Comparison of ENCODE assay signal across 9 cellular contexts in genomic region chr12:85280984-85281946, GRCh38. TPM values are rescaled to one million over a fixed set of nuclear protein-coding genes. Genes with fewer than 3 reads are reported as not detected.
DNase-seq lines count a peak whose midpoint lies in the region; ATAC-seq and TF ChIP-seq lines count a peak whose summit lies in the region.
"Had no signal": no experiment of that assay in that cellular context is flagged by ENCODE, and none has a peak within 500 bp of the region (broad histone marks: within the 10 kb centered on the region; RNA-seq: fewer than 3 reads in every experiment).

No MANE protein-coding gene starts in this region.

- no peak overlapping the region for H3K18ac ChIP-seq in mesenchymal stem cell (ENCODE audit: low read depth in 1 of 2, low read length in 2 of 2)

- H3K27me3 ChIP-seq in mesenchymal stem cell (ENCODE audit: control insufficient read depth in 1 of 2, insufficient read depth in 1 of 2, low read length in 2 of 2), result peaks cover 48 to 57% of the 10 kb centered on the region in 2 experiments
- no peaks in the 10 kb centered on the region for H3K27me3 ChIP-seq in vagina

- H4K91ac ChIP-seq in mesenchymal stem cell (ENCODE audit: low read length), result no peak overlapping the region

- DNase-seq in stimulated activated naive CD8-positive, alpha-beta T cell treated with anti-CD3 and anti-CD28 coated beads, Interleukin-15, Interleukin-2, amounts not matched to agents 100 U/mL and 50 U/mL, for 24 hours, result no peak
- DNase-seq in mesenchymal stem cell (peak; percentile 33), vagina (ENCODE audit: extremely low spot score in 2 of 2) (no peak), 8988T (no peak)
- DNase-seq in effector memory CD8-positive, alpha-beta T cell, result no peak
- DNase-seq: NCI-H1417 treated with DMSO at 0.1 percent for 48 hours had no signal

- H2BK120ac ChIP-seq in mesenchymal stem cell (ENCODE audit: low read depth, low read length), result no peak overlapping the region

- H3K9me3 ChIP-seq in mesenchymal stem cell (ENCODE audit: control insufficient read depth, low read length) (no peaks in the 10 kb centered on the region), vagina (no peaks in the 10 kb centered on the region)

- TF ChIP-seq POLR2A in vagina (IDR thresholded peaks at IDR 0.05), result no peak

- H3K4ac ChIP-seq in mesenchymal stem cell (ENCODE audit: low read depth in 1 of 2, low read length in 2 of 2), result no peak overlapping the region

- 12% methylated on average over 13 of the region's 21 CpGs for WGBS in mesenchymal stem cell

- H3K27ac ChIP-seq in mesenchymal stem cell (ENCODE audit: low read length, poor library complexity, severe bottlenecking) (no peak overlapping the region), vagina (no peak overlapping the region)

- H3K23ac ChIP-seq in mesenchymal stem cell (ENCODE audit: low read length in 2 of 2), result no peak overlapping the region

- H2BK5ac ChIP-seq in mesenchymal stem cell (ENCODE audit: low read depth, low read length, poor library complexity, severe bottlenecking), result no peak overlapping the region

- peaks cover 3% of the 10 kb centered on the region for H3K4me1 Mint-ChIP-seq in stimulated activated naive CD8-positive, alpha-beta T cell treated with anti-CD3 and anti-CD28 coated beads, Interleukin-15, Interleukin-2, amounts not matched to agents 100 ng/mL and 50 ng/mL, for 24 hours (ENCODE audit: low read depth)
- H3K4me1 Mint-ChIP-seq in brain, result peaks cover 30% of the 10 kb centered on the region
- peaks cover 0 to 3% of the 10 kb centered on the region in 2 donors for H3K4me1 Mint-ChIP-seq in effector memory CD8-positive, alpha-beta T cell (ENCODE audit: low read depth in 2 of 2)

- peaks cover 4% of the 10 kb centered on the region for H3K9me3 Mint-ChIP-seq in stimulated activated naive CD8-positive, alpha-beta T cell treated with anti-CD3 and anti-CD28 coated beads, Interleukin-15, Interleukin-2, amounts not matched to agents 100 ng/mL and 50 ng/mL, for 24 hours
- H3K9me3 Mint-ChIP-seq in brain, result peaks cover 0 to 16% (median 6%) of the 10 kb centered on the region in 5 experiments
- H3K9me3 Mint-ChIP-seq in effector memory CD8-positive, alpha-beta T cell, result peaks cover 0 to 2% of the 10 kb centered on the region in 2 donors

- no peak overlapping the region for H2BK15ac ChIP-seq in mesenchymal stem cell (ENCODE audit: low read depth, poor library complexity, severe bottlenecking)

- H3K36me3 Mint-ChIP-seq in stimulated activated naive CD8-positive, alpha-beta T cell treated with anti-CD3 and anti-CD28 coated beads, Interleukin-15, Interleukin-2, amounts not matched to agents 100 ng/mL and 50 ng/mL, for 24 hours (ENCODE audit: low read depth), result no peaks in the 10 kb centered on the region
- H3K36me3 Mint-ChIP-seq in brain, result no peaks in the 10 kb centered on the region
- H3K36me3 Mint-ChIP-seq in effector memory CD8-positive, alpha-beta T cell (ENCODE audit: insufficient read depth), result peaks cover 3% of the 10 kb centered on the region

- peak overlapping the region; percentile 40 for H3K4me3 Mint-ChIP-seq in stimulated activated naive CD8-positive, alpha-beta T cell treated with anti-CD3 and anti-CD28 coated beads, Interleukin-15, Interleukin-2, amounts not matched to agents 100 ng/mL and 50 ng/mL, for 24 hours
- H3K4me3 Mint-ChIP-seq in brain, result peak overlapping the region; percentile 85 to 98 (median 90)
- H3K4me3 Mint-ChIP-seq in effector memory CD8-positive, alpha-beta T cell, result no peak overlapping the region

- peaks cover 58% of the 10 kb centered on the region for H3K27me3 Mint-ChIP-seq in stimulated activated naive CD8-positive, alpha-beta T cell treated with anti-CD3 and anti-CD28 coated beads, Interleukin-15, Interleukin-2, amounts not matched to agents 100 ng/mL and 50 ng/mL, for 24 hours
- H3K27me3 Mint-ChIP-seq in brain, result peaks cover 92% of the 10 kb centered on the region
- H3K27me3 Mint-ChIP-seq in effector memory CD8-positive, alpha-beta T cell, result peaks cover 0 to 30% of the 10 kb centered on the region in 2 donors

- H3K36me3 ChIP-seq in mesenchymal stem cell (ENCODE audit: control insufficient read depth in 1 of 2, insufficient read depth in 2 of 2, low read depth in 1 of 2, low read length in 2 of 2), result peaks cover 0 to 3% of the 10 kb centered on the region in 2 experiments
- no peaks in the 10 kb centered on the region for H3K36me3 ChIP-seq in vagina

- H2AFZ ChIP-seq in mesenchymal stem cell (ENCODE audit: low read depth, low read length), result no peak overlapping the region

- no peak overlapping the region for H3K14ac ChIP-seq in mesenchymal stem cell (ENCODE audit: low read length in 2 of 2)

- no peak for ATAC-seq in stimulated activated naive CD8-positive, alpha-beta T cell treated with anti-CD3 and anti-CD28 coated beads, Interleukin-15, Interleukin-2, amounts not matched to agents 100 U/mL and 50 U/mL, for 24 hours
- no peak for ATAC-seq in effector memory CD8-positive, alpha-beta T cell (replicated peaks)
- no peak for ATAC-seq in HG03139 (IDR thresholded peaks at IDR 0.05; ENCODE audit: unreplicated experiment)

- TF ChIP-seq CTCF in brain (conservative IDR thresholded peaks at IDR 0.05), result no peak
- TF ChIP-seq CTCF in vagina (IDR thresholded peaks at IDR 0.05), result no peak

- no peak overlapping the region for H2BK12ac ChIP-seq in mesenchymal stem cell (ENCODE audit: low read length in 2 of 2)

- peak overlapping the region; percentile 97 for H3K9ac ChIP-seq in mesenchymal stem cell (ENCODE audit: low read length)

- no peak overlapping the region for H3K27ac Mint-ChIP-seq in stimulated activated naive CD8-positive, alpha-beta T cell treated with anti-CD3 and anti-CD28 coated beads, Interleukin-15, Interleukin-2, amounts not matched to agents 100 ng/mL and 50 ng/mL, for 24 hours
- peak overlapping the region in 2 of 5 experiments; percentile 42 to 71 for H3K27ac Mint-ChIP-seq in brain
- no peak overlapping the region for H3K27ac Mint-ChIP-seq in effector memory CD8-positive, alpha-beta T cell

- H2AK5ac ChIP-seq in mesenchymal stem cell (ENCODE audit: low read length, severe bottlenecking), result no peak overlapping the region

- no peak overlapping the region for H4K8ac ChIP-seq in mesenchymal stem cell (ENCODE audit: low read length)

- H3K4me2 ChIP-seq in mesenchymal stem cell (ENCODE audit: low read length, poor library complexity, severe bottlenecking), result peak overlapping the region; percentile 67

- H3K4me1 ChIP-seq in mesenchymal stem cell (ENCODE audit: control insufficient read depth, insufficient read depth, low read depth, low read length) (peaks cover 13% of the 10 kb centered on the region), vagina (peaks cover 18% of the 10 kb centered on the region)

- H3K4me3 ChIP-seq in mesenchymal stem cell (ENCODE audit: insufficient read depth in 1 of 2, low read depth in 1 of 2, low read length in 2 of 2) (peak overlapping the region in 1 of 2 experiments; percentile 98), vagina (peak overlapping the region; percentile 28 to 49)

- intact Hi-C loops in vagina (cut with DNase I), result no loop called here

- no peaks in the 10 kb centered on the region for H3K79me1 ChIP-seq in mesenchymal stem cell (replicated peaks; ENCODE audit: low read length, poor library complexity, severe bottlenecking)

RNA-seq across cellular contexts. Expression of gene ALX1, which starts 1.2 kb away (rescaled TPM):
- polyA plus RNA-seq in brain (ENCODE audit: insufficient read depth, low read depth, low replicate concordance), result not detected
- polyA plus RNA-seq in mesenchymal stem cell (2013, experiment 1 of 2), result 0.15 TPM
- polyA plus RNA-seq in mesenchymal stem cell (2013, experiment 2 of 2), result 0.26 TPM
- 2.0 TPM for total RNA-seq in vagina

Comparison
In these comparisons a context has a peak if more than half of its experiments do, and no peak if none do; other contexts are left out.
1. H3K4me3 Mint-ChIP-seq: peak in stimulated activated naive CD8-positive, alpha-beta T cell treated with anti-CD3 and anti-CD28 coated beads, Interleukin-15, Interleukin-2, amounts not matched to agents 100 ng/mL and 50 ng/mL, for 24 hours (single experiment) and brain (5 of 5); none in effector memory CD8-positive, alpha-beta T cell (0 of 2).